24 cellular contexts compared by ENCODE assay signal in genomic region chr20:51961964-51962761, GRCh38.
DNase-seq lines count a peak whose midpoint lies in the region; ATAC-seq, FAIRE-seq and TF ChIP-seq lines count a peak whose summit lies in the region.
"Had no signal": no experiment of that assay in that cellular context is flagged by ENCODE, and none has a peak within 500 bp of the region (broad histone marks: within the 10 kb centered on the region; RNA-seq: fewer than 3 reads in every experiment).

No MANE protein-coding gene starts in this region.

- H3K4me3 ChIP-seq in GM23338 (no peak overlapping the region), H1 (ENCODE audit: extremely low read depth in 1 of 4, insufficient read depth in 2 of 4, low read depth in 3 of 4, low read length in 4 of 4) (no peak overlapping the region), OCI-LY7 (ENCODE audit: low read depth, low read length, poor library complexity, severe bottlenecking) (no peak overlapping the region)
- H3K4me3 ChIP-seq: gastroesophageal sphincter, transverse colon had no signal

- no peak overlapping the region for H2BK5ac ChIP-seq in H1 (ENCODE audit: low read depth, low read length)

- H4K8ac ChIP-seq in H1 (ENCODE audit: extremely low read depth, insufficient read depth, low read length): no peak overlapping the region

- H3K9me2 ChIP-seq in GM23338 (ENCODE audit: insufficient read depth) (no peaks in the 10 kb centered on the region), OCI-LY7 (ENCODE audit: insufficient read depth, low read length) (no peaks in the 10 kb centered on the region)

- H3K14ac ChIP-seq in H1 (ENCODE audit: insufficient read length): no peak overlapping the region

- H3K36me3 ChIP-seq in GM23338 (ENCODE audit: insufficient read depth) (no peaks in the 10 kb centered on the region), H1 (ENCODE audit: control insufficient read depth in 2 of 4, insufficient read depth in 4 of 4, low read length in 3 of 4) (no peaks in the 10 kb centered on the region), OCI-LY7 (ENCODE audit: insufficient read depth, low read length) (no peaks in the 10 kb centered on the region)
- H3K36me3 ChIP-seq: gastroesophageal sphincter, transverse colon had no signal

- no peak overlapping the region for H4K91ac ChIP-seq in H1 (replicated peaks; ENCODE audit: insufficient read length, low read length)

- no peak overlapping the region for H2BK12ac ChIP-seq in H1 (ENCODE audit: low read depth, low read length)

- no peak overlapping the region for H3K23ac ChIP-seq in H1 (ENCODE audit: insufficient read length)

- H3K4me1 ChIP-seq in GM23338 (ENCODE audit: insufficient read depth): peaks cover 50% of the 10 kb centered on the region
- peaks cover 8 to 21% (median 20%) of the 10 kb centered on the region in 4 experiments; a peak in 6 of 7 replicates for H3K4me1 ChIP-seq in H1 (replicated peaks in 1 of 4; ENCODE audit: control insufficient read depth in 3 of 4, insufficient read depth in 4 of 4, low read length in 3 of 4)
- no peaks in the 10 kb centered on the region for H3K4me1 ChIP-seq in OCI-LY7 (ENCODE audit: insufficient read depth, low read length, poor library complexity, severe bottlenecking)
- H3K4me1 ChIP-seq: gastroesophageal sphincter had no signal

- H2BK120ac ChIP-seq in H1 (replicated peaks; ENCODE audit: low read depth, low read length): peak overlapping the region; percentile 75

- H3K4me1 Mint-ChIP-seq in GM23338: peaks cover 58% of the 10 kb centered on the region
- peaks cover 34% of the 10 kb centered on the region for H3K4me1 Mint-ChIP-seq in osteocyte (ENCODE audit: unreplicated experiment)

- no peak for TF ChIP-seq POLR2A in H1 (IDR thresholded peaks at IDR 0.05; ENCODE audit: control extremely low read depth in 1 of 2, low read depth in 2 of 2, low read length in 2 of 2)

- FAIRE-seq in H1 (lab: Jason Lieb, UNC): no peak
- FAIRE-seq: H54 had no signal

- H3K36me3 Mint-ChIP-seq in GM23338 (ENCODE audit: low read depth) (no peaks in the 10 kb centered on the region), osteocyte (ENCODE audit: unreplicated experiment) (no peaks in the 10 kb centered on the region)
- H3K36me3 Mint-ChIP-seq: activated naive CD4-positive, alpha-beta T cell treated with anti-CD3 and anti-CD28 coated beads, Interleukin-2, amount 50 U/mL, for 72 hours; brain; CD4-positive, alpha-beta memory T cell; T-cell had no signal

- no peak for TF ChIP-seq EP300 in H1 (IDR thresholded peaks at IDR 0.05; ENCODE audit: borderline replicate concordance in 1 of 2, low read depth in 2 of 2, low read length in 2 of 2)

- CTCF ChIA-PET in H1 (lab: Charles Lee; ENCODE audit: partially characterized antibody) (interaction anchor here (0.8 to 1.0 kb wide), 3 partner anchors 12 to 37 kb away, joined by 3 to 4 read pairs (median 4); no protein-coding TSS in a partner anchor), OCI-LY7 (lab: Charles Lee; ENCODE audit: unreplicated experiment) (no interaction called here)

- H2BK20ac ChIP-seq in H1 (ENCODE audit: low read length): 0 out of 2 replicates have a peak overlapping the region, but pooled peaks have one; percentile 57

- no peak overlapping the region for H3K56ac ChIP-seq in H1 (replicated peaks; ENCODE audit: insufficient read length, low read depth, low read length)

- intact Hi-C loops in OCI-LY7 (cut with micrococcal nuclease; ENCODE audit: unreplicated experiment): no loop called here

- H3K9me3 Mint-ChIP-seq in GM23338 (no peaks in the 10 kb centered on the region), osteocyte (ENCODE audit: unreplicated experiment) (no peaks in the 10 kb centered on the region)
- H3K9me3 Mint-ChIP-seq: activated naive CD4-positive, alpha-beta T cell treated with anti-CD3 and anti-CD28 coated beads, Interleukin-2, amount 50 U/mL, for 72 hours; brain; dendritic cell treated with granulocyte-macrophage colony-stimulating factor and Interleukin-4, amounts not matched to agents 40 ng/mL and 50 ng/mL, for 4 days; stimulated activated naive CD8-positive, alpha-beta T cell treated with anti-CD3 and anti-CD28 coated beads, Interleukin-15, Interleukin-2, amounts not matched to agents 100 ng/mL and 50 ng/mL, for 24 hours; T-cell had no signal

- H4K20me1 ChIP-seq in GM23338 (replicated peaks; ENCODE audit: insufficient read depth) (no peaks in the 10 kb centered on the region), H1 (replicated peaks in 1 of 2; ENCODE audit: control insufficient read depth in 1 of 2, insufficient read depth in 2 of 2, low read length in 2 of 2) (no peaks in the 10 kb centered on the region), OCI-LY7 (ENCODE audit: insufficient read depth, low read length) (no peaks in the 10 kb centered on the region)

- no peak overlapping the region for H3K4ac ChIP-seq in H1 (replicated peaks; ENCODE audit: insufficient read length, low read depth, low read length)

- no TSS peak for BruUV-seq in OCI-LY7 (replicated peaks; lab: Mats Ljungman, UMichigan)

- H3K27me3 Mint-ChIP-seq in GM23338 (ENCODE audit: insufficient read depth, low read depth, poor library complexity): peaks cover 5% of the 10 kb centered on the region
- H3K27me3 Mint-ChIP-seq in osteocyte (ENCODE audit: unreplicated experiment): no peaks in the 10 kb centered on the region
- H3K27me3 Mint-ChIP-seq: brain had no signal

- no peak overlapping the region; the same call in 1 of the 2 replicates for H3K18ac ChIP-seq in H1 (ENCODE audit: extremely low read depth, low read length)

- POLR2A ChIA-PET in H1 (lab: Charles Lee; ENCODE audit: partially characterized antibody): interaction anchor here (0.5 kb wide), 1 partner anchor 211 kb away, joined by 4 read pairs; no protein-coding TSS in a partner anchor
- POLR2A ChIA-PET in OCI-LY7 (lab: Charles Lee): interaction anchor here (0.5 to 0.6 kb wide), 3 partner anchors 8 to 935 kb away, joined by 3 to 4 read pairs (median 3); no protein-coding TSS in a partner anchor

- no peak for ATAC-seq in GM23338
- ATAC-seq: activated naive CD4-positive, alpha-beta T cell treated with anti-CD3 and anti-CD28 coated beads, Interleukin-2, amount 50 U/mL, for 72 hours; gastroesophageal sphincter; left cardiac atrium; right cardiac atrium; T-cell had no signal

- no peaks in the 10 kb centered on the region for H3K79me1 ChIP-seq in H1 (ENCODE audit: low read depth, low read length)

- H3K27me3 ChIP-seq in GM23338 (ENCODE audit: insufficient read depth) (no peaks in the 10 kb centered on the region), H1 (replicated peaks in 1 of 4; ENCODE audit: control insufficient read depth in 3 of 4, extremely low read depth in 1 of 4, insufficient read depth in 3 of 4, low read length in 3 of 4) (no peaks in the 10 kb centered on the region)
- H3K27me3 ChIP-seq: transverse colon had no signal

- H3K9ac ChIP-seq in H1 (replicated peaks in 1 of 4; ENCODE audit: extremely low read depth in 1 of 4, low read depth in 3 of 4, low read length in 3 of 4): no peak overlapping the region

- H3K4me3 Mint-ChIP-seq in GM23338 (no peak overlapping the region), osteocyte (ENCODE audit: unreplicated experiment) (no peak overlapping the region)
- H3K4me3 Mint-ChIP-seq: brain; CD4-positive, alpha-beta memory T cell; dendritic cell treated with granulocyte-macrophage colony-stimulating factor and Interleukin-4, amounts not matched to agents 40 ng/mL and 50 ng/mL, for 4 days; stimulated activated naive CD8-positive, alpha-beta T cell treated with anti-CD3 and anti-CD28 coated beads, Interleukin-15, Interleukin-2, amounts not matched to agents 100 ng/mL and 50 ng/mL, for 24 hours; T-cell had no signal

- no peak for TF ChIP-seq CTCF in GM23338 (conservative IDR thresholded peaks at IDR 0.05; ENCODE audit: low read depth in 2 of 2)
- TF ChIP-seq CTCF in H1 (IDR thresholded peaks at IDR 0.05; ENCODE audit: control extremely low read depth in 1 of 3, insufficient read depth in 1 of 3, low read depth in 1 of 3, low read length in 3 of 3): no peak
- TF ChIP-seq CTCF in osteocyte (IDR thresholded peaks at IDR 0.05): no peak
- TF ChIP-seq CTCF in OCI-LY7 (conservative IDR thresholded peaks at IDR 0.05; ENCODE audit: low read length): no peak

- DNase-seq in GM23338 (ENCODE audit: low spot score) (no peak), NCI-H1930 (lab: John Stamatoyannopoulos, UW) (peak; percentile 72 to 88), H1 (ENCODE audit: low read depth in 1 of 2, low spot score in 2 of 2) (no peak), osteocyte (ENCODE audit: extremely low spot score, unreplicated experiment) (no peak), OCI-LY7 (ENCODE audit: low spot score) (no peak), NCI-H446 treated with DMSO at 0.1 percent for 48 hours (lab: John Stamatoyannopoulos, UW) (no peak)
- DNase-seq in activated effector memory CD4-positive, alpha-beta T cell treated with Interleukin-2 at 50 U/mL for 16 hours: no peak
- DNase-seq: activated CD4-positive, alpha-beta T cell treated with anti-CD3 and anti-CD28 coated beads, Interleukin-2, amount 50 U/mL, for 4 hours; activated T-cell treated with anti-CD3 and anti-CD28 coated beads, Interleukin-2, amount 50 U/mL, for 1 hour; CD4-positive, alpha-beta memory T cell; Karpas-422; left cardiac atrium; NCI-H2227 treated with DMSO at 0.1 percent for 48 hours; nucleus accumbens; right cardiac atrium; T-cell; transverse colon had no signal

- 76% methylated on average over 11 of the region's 11 CpGs; no CpG with 5 or more reads in 1 of the 2 experiments for WGBS in H1 (ENCODE audit: extremely low coverage in 1 of 2, insufficient coverage in 1 of 2, insufficient read length in 1 of 2, insufficient replicate concordance in 2 of 2, low coverage in 1 of 2, low lambda C conversion rate in 2 of 2, missing lambda C conversion rate in 1 of 2), 2 experiments

- H3K9me3 ChIP-seq in H1 (ENCODE audit: insufficient read depth in 2 of 2, low read depth in 1 of 2, low read length in 1 of 2): no peaks in the 10 kb centered on the region
- H3K9me3 ChIP-seq in OCI-LY7 (ENCODE audit: low read length): no peaks in the 10 kb centered on the region
- H3K9me3 ChIP-seq: gastroesophageal sphincter, transverse colon had no signal

- peak overlapping the region; percentile 19; the same call in 1 of the 2 replicates for H2AFZ ChIP-seq in GM23338
- H2AFZ ChIP-seq in H1 (ENCODE audit: low read length): no peak overlapping the region
- no peak overlapping the region for H2AFZ ChIP-seq in OCI-LY7 (ENCODE audit: low read length)

- H2BK15ac ChIP-seq in H1 (ENCODE audit: low read length): no peak overlapping the region

- H3K79me2 ChIP-seq in GM23338 (replicated peaks; ENCODE audit: insufficient read depth): no peaks in the 10 kb centered on the region
- H3K79me2 ChIP-seq in H1 (ENCODE audit: control insufficient read depth in 1 of 2, insufficient read depth in 2 of 2, low read length in 2 of 2): no peaks in the 10 kb centered on the region
- no peaks in the 10 kb centered on the region for H3K79me2 ChIP-seq in OCI-LY7 (ENCODE audit: insufficient read depth, low read depth, low read length)

- H2AK5ac ChIP-seq in H1 (ENCODE audit: low read depth, low read length): no peak overlapping the region

- no peaks in the 10 kb centered on the region for H3K23me2 ChIP-seq in H1 (ENCODE audit: low read depth, low read length)

- peak overlapping the region; percentile 56; the same call in 1 of the 2 replicates for H3K4me2 ChIP-seq in GM23338
- H3K4me2 ChIP-seq in H1 (ENCODE audit: insufficient read depth in 1 of 2, low read depth in 2 of 2, low read length in 2 of 2): no peak overlapping the region; a peak in 1 of 4 replicates
- no peak overlapping the region for H3K4me2 ChIP-seq in OCI-LY7 (ENCODE audit: low read length)

- H3K27ac ChIP-seq in GM23338 (ENCODE audit: low read depth) (peak overlapping the region; percentile 1; the same call in 1 of the 2 replicates), H1 (ENCODE audit: low read depth, low read length) (no peak overlapping the region), OCI-LY7 (ENCODE audit: low read depth, low read length, poor library complexity, severe bottlenecking) (no peak overlapping the region)
- H3K27ac ChIP-seq: epithelial cell of prostate, gastroesophageal sphincter, transverse colon had no signal

- peak overlapping the region; percentile 44 for H4K5ac ChIP-seq in H1 (ENCODE audit: insufficient read length, low read depth, low read length)

- 0 out of 2 replicates have a peak, but pooled peaks cover 5% of the 10 kb centered on the region for H3F3A ChIP-seq in GM23338 (replicated peaks; ENCODE audit: low read depth)

- no peak for TF ChIP-seq RAD21 in H1 (IDR thresholded peaks at IDR 0.05 in 1 of 2, conservative IDR thresholded peaks at IDR 0.05 in 1 of 2; ENCODE audit: low read depth in 2 of 2, low read length in 2 of 2)

- H3K27ac Mint-ChIP-seq in GM23338 (peak overlapping the region; percentile 19; the same call in 1 of the 2 replicates), osteocyte (ENCODE audit: unreplicated experiment) (peak overlapping the region; percentile 19)
- H3K27ac Mint-ChIP-seq: activated naive CD4-positive, alpha-beta T cell treated with anti-CD3 and anti-CD28 coated beads, Interleukin-2, amount 50 U/mL, for 72 hours; CD4-positive, alpha-beta memory T cell; dendritic cell treated with granulocyte-macrophage colony-stimulating factor and Interleukin-4, amounts not matched to agents 40 ng/mL and 50 ng/mL, for 4 days; stimulated activated naive CD8-positive, alpha-beta T cell treated with anti-CD3 and anti-CD28 coated beads, Interleukin-15, Interleukin-2, amounts not matched to agents 100 ng/mL and 50 ng/mL, for 24 hours; T-cell had no signal

Comparison
In these comparisons a context has a peak if more than half of its experiments do, and no peak if none do; other contexts are left out.
1. DNase-seq: peak in NCI-H1930 (2 of 2); none in GM23338 (single experiment), H1 (0 of 2), osteocyte (single experiment), activated effector memory CD4-positive, alpha-beta T cell treated with Interleukin-2 at 50 U/mL for 16 hours (single experiment), OCI-LY7 (single experiment) and NCI-H446 treated with DMSO at 0.1 percent for 48 hours (single experiment).